In genomic region chr19:35642312-35642711, GRCh38 we compare ENCODE assay signal across 11 cellular contexts. TPM values are rescaled to one million over a fixed set of nuclear protein-coding genes. Genes with fewer than 3 reads are reported as not detected.
DNase-seq lines count a peak whose midpoint lies in the region; ATAC-seq and TF ChIP-seq lines count a peak whose summit lies in the region.
"Had no signal": no experiment of that assay in that cellular context is flagged by ENCODE, and none has a peak within 500 bp of the region (broad histone marks: within the 10 kb centered on the region; RNA-seq: fewer than 3 reads in every experiment).

No MANE protein-coding gene starts in this region.

- H3K36me3 ChIP-seq in PC-9 (ENCODE audit: low read depth) = no peaks in the 10 kb centered on the region
- peaks cover 6 to 11% of the 10 kb centered on the region in 2 donors for H3K36me3 ChIP-seq in thyroid gland

- 74 to 84% methylated on average over 8 to 9 of the region's 10 CpGs for WGBS in thyroid gland, 2 donors

- H3K27ac Mint-ChIP-seq in endothelial cell (ENCODE audit: unreplicated experiment) = peak overlapping the region; percentile 52
- peak overlapping the region; percentile 57 to 86 for H3K27ac Mint-ChIP-seq in stimulated activated naive CD8-positive, alpha-beta T cell treated with anti-CD3 and anti-CD28 coated beads, Interleukin-15, amount 100 ng/mL, for 72 hours

- H3K27ac ChIP-seq in PC-9 (no peak overlapping the region), thyroid gland (no peak overlapping the region)

- H3K4me1 ChIP-seq in PC-9 (replicated peaks; ENCODE audit: insufficient read depth) (peaks cover 6% of the 10 kb centered on the region), thyroid gland (peaks cover 4 to 26% of the 10 kb centered on the region in 2 donors)

- intact Hi-C loops in Right ventricle myocardium inferior (cut with DNase I) (no loop called here), cardiac septum (cut with DNase I) (no loop called here), PC-9 (cut with micrococcal nuclease; ENCODE audit: unreplicated experiment) (loop anchor here (5.0 kb wide), 1 partner anchor 95 kb away; the partner anchor contains the start of gene TMEM147), thyroid gland (cut with DNase I) (no loop called here)

- H3K4me3 ChIP-seq in PC-9 (no peak overlapping the region), thyroid gland (replicated peaks in 1 of 3) (no peak overlapping the region)

- peaks cover 17% of the 10 kb centered on the region; the same call in 1 of the 2 replicates for H3F3A ChIP-seq in PC-9 (ENCODE audit: insufficient read depth, low read depth)

- POLR2A ChIA-PET in PC-9 (lab: Charles Lee; ENCODE audit: unreplicated experiment) = no interaction called here

- H3K27me3 ChIP-seq in PC-9 (ENCODE audit: insufficient read depth, low read depth) = no peaks in the 10 kb centered on the region
- no peaks in the 10 kb centered on the region for H3K27me3 ChIP-seq in thyroid gland

- no peaks in the 10 kb centered on the region for H3K79me2 ChIP-seq in PC-9 (ENCODE audit: low read depth)

- peaks cover 17% of the 10 kb centered on the region for H3K4me1 Mint-ChIP-seq in endothelial cell (ENCODE audit: unreplicated experiment)
- peaks cover 44% of the 10 kb centered on the region for H3K4me1 Mint-ChIP-seq in stimulated activated naive CD8-positive, alpha-beta T cell treated with anti-CD3 and anti-CD28 coated beads, Interleukin-15, amount 100 ng/mL, for 72 hours

- H4K20me1 ChIP-seq in PC-9 (ENCODE audit: insufficient read depth) = no peaks in the 10 kb centered on the region

- no peak for ATAC-seq in Right ventricle myocardium inferior
- no peak for ATAC-seq in stimulated activated naive CD8-positive, alpha-beta T cell treated with anti-CD3 and anti-CD28 coated beads, Interleukin-15, amount 100 ng/mL, for 72 hours

- no peaks in the 10 kb centered on the region for H3K9me2 ChIP-seq in PC-9 (ENCODE audit: insufficient read depth)

- DNase-seq in Right ventricle myocardium inferior (ENCODE audit: missing footprints) (peak; percentile 23), cardiac septum (ENCODE audit: low spot score) (no peak), PC-9 (no peak), endothelial cell (ENCODE audit: low spot score) (peak; percentile 48), mucosa of gallbladder (ENCODE audit: low spot score) (no peak), NCI-H1417 (lab: John Stamatoyannopoulos, UW) (no peak), thyroid gland (no peak)
- no peak for DNase-seq in stimulated activated naive CD8-positive, alpha-beta T cell treated with anti-CD3 and anti-CD28 coated beads, Interleukin-15, amount 100 ng/mL, for 72 hours
- DNase-seq: activated CD4-positive, alpha-beta T cell treated with anti-CD3 and anti-CD28 coated beads for 1 hour; NCI-H2107 had no signal

- H3K4me2 ChIP-seq in PC-9 = 0 out of 2 replicates have a peak overlapping the region, but pooled peaks have one; percentile 94

- TF ChIP-seq CTCF in PC-9 (conservative IDR thresholded peaks at IDR 0.05) (no peak), endothelial cell (IDR thresholded peaks at IDR 0.05; ENCODE audit: unreplicated experiment) (no peak), thyroid gland (IDR thresholded peaks at IDR 0.05) (no peak)

- peaks cover 7% of the 10 kb centered on the region for H3K36me3 Mint-ChIP-seq in endothelial cell (ENCODE audit: low read depth, unreplicated experiment)

- no peak overlapping the region for H2AFZ ChIP-seq in PC-9

- CTCF ChIA-PET in PC-9 (lab: Charles Lee) = no interaction called here

- no peaks in the 10 kb centered on the region for H3K9me3 Mint-ChIP-seq in endothelial cell (ENCODE audit: unreplicated experiment)
- H3K9me3 Mint-ChIP-seq in stimulated activated naive CD8-positive, alpha-beta T cell treated with anti-CD3 and anti-CD28 coated beads, Interleukin-15, amount 100 ng/mL, for 72 hours = no peaks in the 10 kb centered on the region

- no TSS peak for BruUV-seq in PC-9 (replicated peaks; lab: Mats Ljungman, UMichigan)

- no peak for TF ChIP-seq POLR2A in thyroid gland (IDR thresholded peaks at IDR 0.05)

- H3K9me3 ChIP-seq in PC-9 (ENCODE audit: insufficient read depth, low read depth) (no peaks in the 10 kb centered on the region), thyroid gland (no peaks in the 10 kb centered on the region)

- H3K4me3 Mint-ChIP-seq in endothelial cell (ENCODE audit: unreplicated experiment) = peak overlapping the region; percentile 89
- peak overlapping the region; percentile 85 to 89 for H3K4me3 Mint-ChIP-seq in stimulated activated naive CD8-positive, alpha-beta T cell treated with anti-CD3 and anti-CD28 coated beads, Interleukin-15, amount 100 ng/mL, for 72 hours

- H3K27me3 Mint-ChIP-seq in endothelial cell (ENCODE audit: unreplicated experiment) = peaks cover 26% of the 10 kb centered on the region
- no peaks in the 10 kb centered on the region for H3K27me3 Mint-ChIP-seq in stimulated activated naive CD8-positive, alpha-beta T cell treated with anti-CD3 and anti-CD28 coated beads, Interleukin-15, amount 100 ng/mL, for 72 hours

RNA-seq across cellular contexts. Expression of gene ETV2, which starts 0.8 kb away (rescaled TPM):
- 0.68 TPM for total RNA-seq in Right ventricle myocardium inferior
- 0.78 TPM for total RNA-seq in cardiac septum
- 1.8 and 2.1 TPM in 2 replicates for total RNA-seq in PC-9 (2021)
- total RNA-seq in endothelial cell (ENCODE audit: unreplicated experiment) = 1,894 TPM
- total RNA-seq in mucosa of gallbladder = 2.5 TPM
- total RNA-seq in thyroid gland = under 1 TPM in 1 of 4 donors, not detected in 3; 0.56 TPM

RNA-seq across cellular contexts. Expression of gene COX6B1, which starts 5.8 kb away (rescaled TPM):
- 1,537 TPM for total RNA-seq in Right ventricle myocardium inferior
- total RNA-seq in cardiac septum = 1,054 TPM
- total RNA-seq in PC-9 (2021) = 441 and 489 TPM in 2 replicates
- total RNA-seq in endothelial cell (ENCODE audit: unreplicated experiment) = 428 TPM
- total RNA-seq in mucosa of gallbladder = 459 TPM
- 100 to 1,000 TPM; 139 to 941 (median 369) TPM for total RNA-seq in thyroid gland

RNA-seq across cellular contexts. Expression of gene RBM42, which starts 13.5 kb away (rescaled TPM):
- total RNA-seq in Right ventricle myocardium inferior = 51.5 TPM
- 56.2 TPM for total RNA-seq in cardiac septum
- 110 and 153 TPM in 2 replicates for total RNA-seq in PC-9 (2021)
- 116 TPM for total RNA-seq in endothelial cell (ENCODE audit: unreplicated experiment)
- 78.3 TPM for total RNA-seq in mucosa of gallbladder
- 10 to 100 TPM; 49.4 to 90.9 (median 65.6) TPM for total RNA-seq in thyroid gland

RNA-seq across cellular contexts. Expression of gene UPK1A, which starts 24.0 kb away (rescaled TPM):
- total RNA-seq in Right ventricle myocardium inferior = not detected
- not detected for total RNA-seq in cardiac septum
- total RNA-seq in PC-9 (2021) = 0.65 and 1.6 TPM in 2 replicates
- not detected for total RNA-seq in endothelial cell (ENCODE audit: unreplicated experiment)
- total RNA-seq in mucosa of gallbladder = 0.89 TPM
- not detected for total RNA-seq in thyroid gland
- total RNA-seq: HT-29 had no signal

RNA-seq across cellular contexts. Expression of gene HAUS5, which starts 29.8 kb away (rescaled TPM):
- 5.2 TPM for total RNA-seq in Right ventricle myocardium inferior
- 5.9 TPM for total RNA-seq in cardiac septum
- total RNA-seq in PC-9 (2021) = 21.7 and 23.5 TPM in 2 replicates
- 30.2 TPM for total RNA-seq in endothelial cell (ENCODE audit: unreplicated experiment)
- total RNA-seq in mucosa of gallbladder = 10.7 TPM
- total RNA-seq in thyroid gland = 10 to 100 TPM in 3 of 4 donors, 1 to 10 TPM in 1; 7.9 to 17.8 (median 10.2) TPM

Comparison
In these comparisons a context has a peak if more than half of its experiments do, and no peak if none do; other contexts are left out.
1. DNase-seq: peak in Right ventricle myocardium inferior (single experiment) and endothelial cell (single experiment); none in cardiac septum (single experiment), PC-9 (0 of 2), stimulated activated naive CD8-positive, alpha-beta T cell treated with anti-CD3 and anti-CD28 coated beads, Interleukin-15, amount 100 ng/mL, for 72 hours (0 of 2), mucosa of gallbladder (single experiment), NCI-H1417 (0 of 3) and thyroid gland (0 of 2).
2. RNA of gene ETV2, which starts 0.8 kb away (total RNA-seq): 1,894 TPM in endothelial cell (single experiment); 2.5 TPM in mucosa of gallbladder (single experiment), 1.8 to 2.1 TPM in PC-9, 0.78 TPM in cardiac septum (single experiment), 0.68 TPM in Right ventricle myocardium inferior (single experiment) and 0.56 TPM in thyroid gland; every median in the first group is over 100 times any median in the second.